Comparison of ENCODE assay signal across 8 cellular contexts in genomic region chr16:22436823-22437652, GRCh38.
DNase-seq lines count a peak whose midpoint lies in the region; ATAC-seq and TF ChIP-seq lines count a peak whose summit lies in the region.
"Not testable (repeated sequence)": the region's sequence is repeated elsewhere in the genome, so short reads cannot be mapped to it uniquely, and the experiment has no call there.

No MANE protein-coding gene starts in this region.

- peak overlapping the region; percentile 83 for H3K4me3 ChIP-seq in GM06990 (replicated peaks; ENCODE audit: low read depth, low read length)

- intact Hi-C loops in Right ventricle myocardium inferior (cut with DNase I), result not testable (repeated sequence)

- TF ChIP-seq CTCF in GM06990 (IDR thresholded peaks at IDR 0.05; ENCODE audit: insufficient read depth, low read length, poor library complexity, severe bottlenecking); omental fat pad (IDR thresholded peaks at IDR 0.05): not testable (repeated sequence)

- peak; percentile 86 for DNase-seq in GM06990 (ENCODE audit: extremely low read depth, insufficient read length)
- DNase-seq in NAMALWA (ENCODE audit: low spot score), result peak; percentile 78
- DNase-seq in SW480 (ENCODE audit: low spot score), result peak; percentile 69
- peak; percentile 27 for DNase-seq in activated naive CD8-positive, alpha-beta T cell treated with anti-CD3 and anti-CD28 coated beads, Interleukin-2, amount 50 U/mL, for 16 hours (ENCODE audit: low read depth, low spot score)
- DNase-seq in Right ventricle myocardium inferior (ENCODE audit: missing footprints), result peak; percentile 93
- not testable (repeated sequence) for DNase-seq in omental fat pad (ENCODE audit: low spot score)
- DNase-seq in substantia nigra (lab: John Stamatoyannopoulos, UW), result peak in 45 of 49 donors; percentile 6 to 80 (median 53)

- H3K27ac ChIP-seq in substantia nigra (ENCODE audit: low read depth, low read length, poor library complexity, severe bottlenecking), result peak overlapping the region; percentile 69

- ATAC-seq in HG02571 (IDR thresholded peaks at IDR 0.05; ENCODE audit: unreplicated experiment) (peak; percentile 83), Right ventricle myocardium inferior (peak; percentile 98), omental fat pad (ENCODE audit: low FRiP score) (peak; percentile 90)

- H3K27me3 ChIP-seq in GM06990 (replicated peaks; ENCODE audit: control insufficient read depth, insufficient read depth, low read length), result not testable (repeated sequence)

- H3K36me3 ChIP-seq in GM06990 (ENCODE audit: control insufficient read depth, insufficient read depth, low read length), result not testable (repeated sequence)
